In the genomic region with DNA sequence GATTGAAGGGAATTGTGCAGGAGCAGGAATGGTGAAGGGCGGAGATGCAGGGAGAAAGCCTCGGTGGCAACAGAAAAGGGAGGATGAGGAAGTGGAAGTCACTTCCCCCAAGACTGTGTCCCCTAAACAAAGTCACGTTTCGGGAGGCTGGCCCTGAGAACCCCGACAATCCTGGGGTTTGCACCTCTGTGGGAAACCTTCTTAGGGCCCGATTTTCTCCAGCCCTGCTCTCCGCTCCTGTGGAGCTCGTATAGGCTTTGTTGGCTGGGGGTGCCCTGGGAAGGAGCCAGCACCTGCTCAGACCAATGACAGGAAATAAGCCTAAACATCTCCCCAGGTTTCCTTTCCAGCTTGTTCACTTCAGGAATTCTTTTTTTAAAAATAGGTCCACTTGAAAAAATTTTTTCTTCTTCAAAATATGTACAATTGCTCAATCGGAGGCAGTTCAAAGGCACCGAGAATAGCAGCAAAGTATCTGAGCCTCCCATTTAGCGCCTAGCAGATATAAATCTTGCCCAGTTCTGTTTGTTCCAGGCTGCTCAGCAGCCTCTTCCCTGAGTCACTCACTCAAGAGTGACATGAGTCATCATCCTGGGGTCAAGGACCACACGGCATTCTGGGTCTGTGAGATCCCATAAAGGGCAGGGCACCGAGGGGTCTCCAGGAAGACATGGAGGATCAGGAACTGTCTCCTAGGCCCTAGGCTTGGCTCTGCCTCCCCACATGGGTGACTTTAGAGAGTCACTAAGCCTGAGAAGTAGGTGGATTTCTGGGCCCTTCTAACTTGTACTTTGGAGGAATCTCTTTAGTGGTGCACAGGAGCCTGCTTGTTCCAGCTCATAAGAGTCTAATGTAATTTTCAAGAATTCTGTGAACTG, we compare ENCODE assay signal across 1 cellular context.
A peak's percentile ranks its signal among the peaks of the same experiment; 100 is the strongest.
TF ChIP-seq lines count a peak whose summit lies in the region.

No MANE protein-coding gene starts in this region.

TF ChIP-seq in HEK293, 187 proteins besides CTCF, POLR2A, EP300 and RAD21 (continued from another document):
- peak; percentile 38; the same call in 1 of the 2 replicates for TF ChIP-seq ZBTB11 (tag by site-specific recombination; conservative IDR thresholded peaks at IDR 0.05; ENCODE audit: low read depth)
- peak; percentile 22; the same call in 1 of the 2 replicates for TF ChIP-seq ZNF623 (tag by site-specific recombination; IDR thresholded peaks at IDR 0.05)
- TF ChIP-seq TCF7L2 (IDR thresholded peaks at IDR 0.05; ENCODE audit: borderline replicate concordance, low read depth, low read length): peak; percentile 87
